24 cellular contexts compared by ENCODE assay signal in the genomic region with DNA sequence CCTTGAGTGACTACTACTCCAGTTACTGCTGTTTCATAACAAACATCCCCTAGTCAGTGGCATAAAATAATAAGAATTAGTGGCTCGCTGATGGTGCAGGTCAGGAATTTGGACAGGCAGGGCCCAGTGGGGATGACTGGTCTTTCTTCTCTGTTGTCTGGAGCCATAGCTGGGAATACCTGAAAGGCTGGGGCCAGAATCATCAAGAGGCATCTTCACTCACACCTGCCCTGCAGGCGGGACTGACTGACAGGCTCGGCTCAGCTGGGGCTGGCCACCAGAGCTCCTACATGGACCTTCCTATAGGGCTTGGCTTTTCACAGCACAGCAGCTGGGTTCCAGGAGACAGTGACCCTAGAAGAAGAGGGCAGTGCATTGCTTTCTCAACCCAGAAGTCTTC.
"Had no signal": no experiment of that assay in that cellular context is flagged by ENCODE, and none has a peak within 500 bp of the region (broad histone marks: within the 10 kb centered on the region; RNA-seq: fewer than 3 reads in every experiment).

No MANE protein-coding gene starts in this region.

- H3K27me3 ChIP-seq: hepatocyte, left lung, neutrophil, ovary, right atrium auricular region, right lobe of liver, upper lobe of left lung had no signal

- H3K36me3 ChIP-seq: heart right ventricle, left lung, lower lobe of right lung, neutrophil, ovary, right atrium auricular region, right lobe of liver, spleen, suprapubic skin, thoracic aorta, tibial artery, upper lobe of left lung had no signal

- H3K4me3 ChIP-seq: heart right ventricle, hepatocyte, left lung, lower lobe of right lung, ovary, right atrium auricular region, right lobe of liver, spleen, suprapubic skin, thoracic aorta, tibial artery, upper lobe of left lung had no signal

- H3K9me3 ChIP-seq: left lung, lower lobe of right lung, neutrophil, ovary, right lobe of liver, suprapubic skin, thoracic aorta had no signal

- H3K4me2 ChIP-seq: hepatocyte had no signal

- H3K27ac ChIP-seq: heart right ventricle, hepatocyte, left lung, lower lobe of right lung, neutrophil, ovary, right atrium auricular region, right lobe of liver, spleen, suprapubic skin, thoracic aorta, tibial artery, upper lobe of left lung had no signal

- H2AFZ ChIP-seq: hepatocyte had no signal

- ATAC-seq: heart right ventricle; left cardiac atrium; left lung; lower lobe of right lung; naive thymus-derived CD8-positive, alpha-beta T cell; right lobe of liver; stimulated activated effector memory CD8-positive, alpha-beta T cell treated with anti-CD3 and anti-CD28 coated beads, Interleukin-12 subunit alpha, Interleukin-12 subunit beta, amount 100 ng/mL, for 72 hours had no signal

- H3K4me1 ChIP-seq: heart right ventricle, left lung, lower lobe of right lung, right atrium auricular region, right lobe of liver, spleen, suprapubic skin, tibial artery, upper lobe of left lung had no signal

- H3K79me2 ChIP-seq: hepatocyte had no signal

- DNase-seq: heart right ventricle; kidney glomerular epithelial cell; left cardiac atrium; left lung; lower lobe of right lung; mammary epithelial cell; mesenchymal stem cell; naive thymus-derived CD8-positive, alpha-beta T cell; occipital lobe; ovary; right lobe of liver; spleen; stimulated activated CD4-positive, alpha-beta T cell treated with anti-CD3 and anti-CD28 coated beads, Interleukin-4, amount 100 ng/mL, for 24 hours; stimulated activated naive CD4-positive, alpha-beta T cell; tibial artery had no signal

- FAIRE-seq: keratinocyte, urothelium cell line had no signal
